Comparison of ENCODE assay signal across 21 cellular contexts in genomic region chr11:131612576-131612975, GRCh38.
"Had no signal": no experiment of that assay in that cellular context is flagged by ENCODE, and none has a peak within 500 bp of the region (broad histone marks: within the 10 kb centered on the region; RNA-seq: fewer than 3 reads in every experiment).

No MANE protein-coding gene starts in this region.

- H3K27me3 Mint-ChIP-seq: activated CD4-positive, alpha-beta memory T cell treated with anti-CD3 and anti-CD28 coated beads for 36 hours had no signal

- H2AFZ ChIP-seq: neural progenitor cell had no signal

- H3K9me3 Mint-ChIP-seq: neural progenitor cell had no signal

- H3K9ac ChIP-seq: neural progenitor cell had no signal

- H3K27ac ChIP-seq: cardiac muscle cell, coronary artery, gastroesophageal sphincter, neural progenitor cell, SJSA1, skin epidermis, thoracic aorta, upper lobe of right lung had no signal

- H3K36me3 Mint-ChIP-seq: activated CD4-positive, alpha-beta memory T cell treated with anti-CD3 and anti-CD28 coated beads for 36 hours; activated naive CD8-positive, alpha-beta T cell treated with anti-CD3 and anti-CD28 coated beads for 36 hours; neural progenitor cell had no signal

- H3K4me3 ChIP-seq: cardiac muscle cell, coronary artery, gastroesophageal sphincter, neural progenitor cell, SJSA1, skin epidermis, thoracic aorta, upper lobe of right lung had no signal

- H3K4me3 Mint-ChIP-seq: activated CD4-positive, alpha-beta memory T cell treated with anti-CD3 and anti-CD28 coated beads for 36 hours; activated naive CD8-positive, alpha-beta T cell treated with anti-CD3 and anti-CD28 coated beads for 36 hours; activated T-helper 1 cell treated with anti-CD3 and anti-CD28 coated beads, Interleukin-12 subunit alpha, Interleukin-12 subunit beta, Interleukin-2, Interleukin-4 antibody, amounts not matched to agents 30 ng/mL and 10 ng/mL and 1 ng/mL, durations not matched to agents 14 hours and 24 hours and 36 hours; neural progenitor cell; stimulated activated naive CD8-positive, alpha-beta T cell treated with anti-CD3 and anti-CD28 coated beads, Interleukin-15, amount 100 ng/mL, for 72 hours; T-helper 2 cell treated with Interferon-gamma antibody and Interleukin-4, amounts not matched to agents 5 μg/mL and 100 μg/mL, for 36 hours had no signal

- H3K9me3 ChIP-seq: gastroesophageal sphincter, SJSA1, thoracic aorta, upper lobe of right lung had no signal

- H3K27ac Mint-ChIP-seq: activated CD4-positive, alpha-beta memory T cell treated with anti-CD3 and anti-CD28 coated beads for 36 hours; activated naive CD8-positive, alpha-beta T cell treated with anti-CD3 and anti-CD28 coated beads for 36 hours; activated T-helper 1 cell treated with anti-CD3 and anti-CD28 coated beads, Interleukin-12 subunit alpha, Interleukin-12 subunit beta, Interleukin-2, Interleukin-4 antibody, amounts not matched to agents 30 ng/mL and 10 ng/mL and 1 ng/mL, durations not matched to agents 14 hours and 24 hours and 36 hours; neural progenitor cell; progenitor cell of endocrine pancreas; stimulated activated naive CD8-positive, alpha-beta T cell treated with anti-CD3 and anti-CD28 coated beads, Interleukin-15, amount 100 ng/mL, for 72 hours; T-helper 2 cell treated with Interferon-gamma antibody and Interleukin-4, amounts not matched to agents 5 μg/mL and 100 μg/mL, for 36 hours had no signal

- ATAC-seq: esophagus mucosa; gastroesophageal sphincter; stimulated activated naive CD8-positive, alpha-beta T cell treated with anti-CD3 and anti-CD28 coated beads, Interleukin-15, amount 100 ng/mL, for 72 hours; upper lobe of right lung had no signal

- H3K4me1 ChIP-seq: gastroesophageal sphincter, upper lobe of right lung had no signal

- DNase-seq: activated CD4-positive, alpha-beta memory T cell treated with anti-CD3 and anti-CD28 coated beads for 36 hours; activated gamma-delta T cell treated with Interleukin-2 at 50 U/mL for 16 hours; activated naive CD8-positive, alpha-beta T cell treated with anti-CD3 and anti-CD28 coated beads for 36 hours; activated T-cell treated with anti-CD3 and anti-CD28 coated beads for 4 hours; amniotic stem cell; effector CD4-positive, alpha-beta T cell; mammary epithelial cell; midbrain; stimulated activated naive CD8-positive, alpha-beta T cell treated with anti-CD3 and anti-CD28 coated beads, Interleukin-15, amount 100 ng/mL, for 72 hours; upper lobe of right lung had no signal

- H3K36me3 ChIP-seq: cardiac muscle cell, gastroesophageal sphincter, neural progenitor cell, SJSA1, thoracic aorta, upper lobe of right lung had no signal

- H3K27me3 ChIP-seq: neural progenitor cell, SJSA1 had no signal

- H3K4me1 Mint-ChIP-seq: activated naive CD8-positive, alpha-beta T cell treated with anti-CD3 and anti-CD28 coated beads for 36 hours; stimulated activated naive CD8-positive, alpha-beta T cell treated with anti-CD3 and anti-CD28 coated beads, Interleukin-15, amount 100 ng/mL, for 72 hours had no signal

- H3K4me2 ChIP-seq: neural progenitor cell had no signal
